Comparison of ENCODE assay signal across 31 cellular contexts in the genomic region with DNA sequence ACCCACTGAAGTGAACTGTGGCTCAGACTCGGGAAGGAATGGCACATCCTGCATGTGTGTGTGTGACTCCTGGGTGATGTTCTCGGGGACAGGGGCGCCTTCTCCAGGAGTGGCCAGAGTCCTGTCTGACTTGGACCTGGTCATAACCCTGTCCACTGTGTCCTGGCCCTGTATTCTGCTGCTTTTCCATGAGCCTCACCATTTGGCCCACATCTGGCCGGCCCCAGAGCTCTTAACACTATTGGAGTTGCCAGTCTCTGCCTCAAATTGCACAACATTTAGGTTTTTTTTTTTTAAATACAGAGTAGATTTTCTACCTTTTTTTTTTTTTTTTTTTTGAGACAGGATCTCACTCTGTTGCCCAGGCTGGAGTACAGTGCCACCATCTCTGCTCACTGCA.
"Had no signal": no experiment of that assay in that cellular context is flagged by ENCODE, and none has a peak within 500 bp of the region (broad histone marks: within the 10 kb centered on the region; RNA-seq: fewer than 3 reads in every experiment).

No MANE protein-coding gene starts in this region.

- H3K36me3 Mint-ChIP-seq: activated naive CD4-positive, alpha-beta T cell treated with anti-CD3 and anti-CD28 coated beads, Interleukin-2, amount 50 U/mL, for 72 hours; brain; WTC11 had no signal

- ATAC-seq: activated CD4-positive, alpha-beta T cell treated with anti-CD3 and anti-CD28 coated beads for 36 hours; activated CD4-positive, CD25-positive, alpha-beta regulatory T cell treated with anti-CD3 and anti-CD28 coated beads, Interleukin-2, amount 50 U/mL, for 24 hours; activated CD8-positive, alpha-beta T cell treated with anti-CD3 and anti-CD28 coated beads, Interleukin-2, amount 10 ng/mL, durations not matched to agents 7 days and 5 days; activated naive CD4-positive, alpha-beta T cell treated with anti-CD3 and anti-CD28 coated beads, Interleukin-2, amount 50 U/mL, for 72 hours; activated T-cell treated with anti-CD3 and anti-CD28 coated beads, Interleukin-2, amount 50 U/mL, for 4 hours; PC-3; WTC11 had no signal

- H3K4me3 ChIP-seq: adrenal gland, Peyer's patch, SJCRH30, SK-N-MC had no signal

- H3K9me3 Mint-ChIP-seq: activated CD4-positive, alpha-beta T cell treated with anti-CD3 and anti-CD28 coated beads, Interleukin-2, amount 10 ng/mL, durations not matched to agents 7 days and 5 days; activated naive CD4-positive, alpha-beta T cell treated with anti-CD3 and anti-CD28 coated beads for 36 hours; activated naive CD4-positive, alpha-beta T cell treated with anti-CD3 and anti-CD28 coated beads, Interleukin-2, amount 50 U/mL, for 72 hours; activated T-cell treated with anti-CD3 and anti-CD28 coated beads, Interleukin-2, amount 50 U/mL, for 4 hours; activated T-helper 1 cell treated with anti-CD3 and anti-CD28 coated beads, Interleukin-12 subunit alpha, Interleukin-12 subunit beta, Interleukin-2, Interleukin-4 antibody, amounts not matched to agents 30 ng/mL and 10 ng/mL and 1 ng/mL, durations not matched to agents 14 hours and 24 hours and 36 hours; T-helper 2 cell treated with Interferon-gamma antibody and Interleukin-4, amounts not matched to agents 5 μg/mL and 100 μg/mL, for 36 hours had no signal

- DNase-seq: activated CD4-positive, alpha-beta T cell treated with anti-CD3 and anti-CD28 coated beads for 36 hours; activated CD4-positive, alpha-beta T cell treated with anti-CD3 and anti-CD28 coated beads, Interleukin-2, amount 10 ng/mL, durations not matched to agents 7 days and 5 days; activated CD4-positive, alpha-beta T cell treated with anti-CD3 and anti-CD28 coated beads, Interleukin-2, amount 50 U/mL, for 48 hours; activated CD8-positive, alpha-beta T cell treated with anti-CD3 and anti-CD28 coated beads, Interleukin-2, amount 10 ng/mL, durations not matched to agents 7 days and 5 days; activated gamma-delta T cell treated with Interleukin-2 at 50 U/mL for 16 hours; activated naive CD4-positive, alpha-beta T cell treated with anti-CD3 and anti-CD28 coated beads for 36 hours; activated T-cell treated with anti-CD3 and anti-CD28 coated beads, Interleukin-2, amount 50 U/mL, for 4 hours; adrenal gland; central memory CD4-positive, alpha-beta T cell; Karpas-422; KBM-7; NCI-H1105; NCI-H1417 treated with DMSO at 0.1 percent for 48 hours; NCI-H1694; NCI-H1930; NCI-H2081 treated with DMSO at 0.1 percent for 48 hours; NCI-H226; NCI-H446 treated with DMSO at 0.1 percent for 48 hours; NCI-H69; NK-92 treated with Interleukin-12 subunit alpha and Interleukin-12 subunit beta, amount 100 ng/mL, for 24 hours; PC-3; Peyer's patch; RPMI8226; SJCRH30 had no signal

- H3K27me3 Mint-ChIP-seq: brain had no signal

- H3K27ac ChIP-seq: adrenal gland, Peyer's patch, SJCRH30, SK-N-MC had no signal

- H3K27ac Mint-ChIP-seq: activated CD4-positive, alpha-beta T cell treated with anti-CD3 and anti-CD28 coated beads for 36 hours; activated CD4-positive, alpha-beta T cell treated with anti-CD3 and anti-CD28 coated beads, Interleukin-2, amount 10 ng/mL, durations not matched to agents 7 days and 5 days; activated CD8-positive, alpha-beta T cell treated with anti-CD3 and anti-CD28 coated beads, Interleukin-2, amount 10 ng/mL, durations not matched to agents 7 days and 5 days; activated naive CD4-positive, alpha-beta T cell treated with anti-CD3 and anti-CD28 coated beads for 36 hours; activated naive CD4-positive, alpha-beta T cell treated with anti-CD3 and anti-CD28 coated beads, Interleukin-2, amount 50 U/mL, for 72 hours; activated T-helper 1 cell treated with anti-CD3 and anti-CD28 coated beads, Interleukin-12 subunit alpha, Interleukin-12 subunit beta, Interleukin-2, Interleukin-4 antibody, amounts not matched to agents 30 ng/mL and 10 ng/mL and 1 ng/mL, durations not matched to agents 14 hours and 24 hours and 36 hours; brain; T-helper 2 cell treated with Interferon-gamma antibody and Interleukin-4, amounts not matched to agents 5 μg/mL and 100 μg/mL, for 36 hours; WTC11 had no signal

- H3K4me3 Mint-ChIP-seq: activated CD4-positive, alpha-beta T cell treated with anti-CD3 and anti-CD28 coated beads for 36 hours; activated CD4-positive, alpha-beta T cell treated with anti-CD3 and anti-CD28 coated beads, Interleukin-2, amount 10 ng/mL, durations not matched to agents 7 days and 5 days; activated CD8-positive, alpha-beta T cell treated with anti-CD3 and anti-CD28 coated beads, Interleukin-2, amount 10 ng/mL, durations not matched to agents 7 days and 5 days; activated naive CD4-positive, alpha-beta T cell treated with anti-CD3 and anti-CD28 coated beads for 36 hours; activated T-cell treated with anti-CD3 and anti-CD28 coated beads, Interleukin-2, amount 50 U/mL, for 4 hours; activated T-helper 1 cell treated with anti-CD3 and anti-CD28 coated beads, Interleukin-12 subunit alpha, Interleukin-12 subunit beta, Interleukin-2, Interleukin-4 antibody, amounts not matched to agents 30 ng/mL and 10 ng/mL and 1 ng/mL, durations not matched to agents 14 hours and 24 hours and 36 hours; brain; T-helper 2 cell treated with Interferon-gamma antibody and Interleukin-4, amounts not matched to agents 5 μg/mL and 100 μg/mL, for 36 hours; WTC11 had no signal

- H3K4me1 ChIP-seq: adrenal gland, Peyer's patch, SJCRH30 had no signal

- H3K4me1 Mint-ChIP-seq: activated CD4-positive, alpha-beta T cell treated with anti-CD3 and anti-CD28 coated beads for 36 hours; activated CD4-positive, alpha-beta T cell treated with anti-CD3 and anti-CD28 coated beads, Interleukin-2, amount 10 ng/mL, durations not matched to agents 7 days and 5 days had no signal

- H3K27me3 ChIP-seq: adrenal gland, Peyer's patch, SJCRH30 had no signal

- H3K9me3 ChIP-seq: adrenal gland, Peyer's patch had no signal
